In genomic region chr17:75144816-75145511, GRCh38 we compare ENCODE assay signal across 22 cellular contexts. TPM values are rescaled to one million over a fixed set of nuclear protein-coding genes. Genes with fewer than 3 reads are reported as not detected.
DNase-seq lines count a peak whose midpoint lies in the region; ATAC-seq, FAIRE-seq and TF ChIP-seq lines count a peak whose summit lies in the region.
"Had no signal": no experiment of that assay in that cellular context is flagged by ENCODE, and none has a peak within 500 bp of the region (broad histone marks: within the 10 kb centered on the region; RNA-seq: fewer than 3 reads in every experiment).

No MANE protein-coding gene starts in this region.

- H3K36me3 ChIP-seq in HepG2 (replicated peaks in 1 of 2; ENCODE audit: control insufficient read depth in 1 of 2, insufficient read depth in 2 of 2, low read length in 2 of 2), result peaks cover 42 to 84% of the 10 kb centered on the region in 2 experiments
- peaks cover 19% of the 10 kb centered on the region for H3K36me3 ChIP-seq in CD8-positive, alpha-beta T cell (ENCODE audit: insufficient read depth, low read length)

- H3K27ac Mint-ChIP-seq in activated naive CD8-positive, alpha-beta T cell treated with anti-CD3 and anti-CD28 coated beads, Interleukin-2, amount 10 ng/mL, durations not matched to agents 7 days and 5 days, result no peak overlapping the region
- no peak overlapping the region for H3K27ac Mint-ChIP-seq in activated naive CD8-positive, alpha-beta T cell treated with anti-CD3 and anti-CD28 coated beads, Interleukin-2, amount 50 U/mL, for 24 hours
- no peak overlapping the region for H3K27ac Mint-ChIP-seq in CD8-positive, alpha-beta T cell
- H3K27ac Mint-ChIP-seq: endodermal cell; stimulated activated naive B cell treated with anti-CD40 and anti-IgM and Interleukin-4, amounts not matched to agents 10 μg/mL and 1 μg/mL and 100 μg/mL, for 72 hours had no signal

- no peak overlapping the region for H3K4me3 Mint-ChIP-seq in activated naive CD8-positive, alpha-beta T cell treated with anti-CD3 and anti-CD28 coated beads, Interleukin-2, amount 10 ng/mL, durations not matched to agents 7 days and 5 days
- H3K4me3 Mint-ChIP-seq in activated naive CD8-positive, alpha-beta T cell treated with anti-CD3 and anti-CD28 coated beads, Interleukin-2, amount 50 U/mL, for 24 hours, result no peak overlapping the region
- H3K4me3 Mint-ChIP-seq in CD8-positive, alpha-beta T cell, result no peak overlapping the region
- H3K4me3 Mint-ChIP-seq: endodermal cell; natural killer cell treated with Interleukin-12 subunit alpha and Interleukin-12 subunit beta and Interleukin-15 and Interleukin-18, amount 100 ng/mL, for 72 hours; stimulated activated naive B cell treated with anti-CD40 and anti-IgM and Interleukin-4, amounts not matched to agents 10 μg/mL and 1 μg/mL and 100 μg/mL, for 72 hours; T-helper 1 cell treated with Interleukin-12 subunit alpha and Interleukin-12 subunit beta and Interleukin-4 antibody, amounts not matched to agents 30 μg/mL and 1 μg/mL, for 36 hours had no signal

- DNase-seq in activated naive CD8-positive, alpha-beta T cell treated with anti-CD3 and anti-CD28 coated beads, Interleukin-2, amount 10 ng/mL, durations not matched to agents 7 days and 5 days, result peak; percentile 5
- no peak for DNase-seq in activated naive CD8-positive, alpha-beta T cell treated with anti-CD3 and anti-CD28 coated beads, Interleukin-2, amount 50 U/mL, for 24 hours
- DNase-seq in HepG2 (ENCODE audit: low spot score), result no peak
- no peak for DNase-seq in ureter (ENCODE audit: low spot score)
- DNase-seq in CD8-positive, alpha-beta T cell, result no peak
- DNase-seq: endodermal cell; HCEC 1CT; Karpas-422; midbrain; NCI-H187; NCI-H226; PC-3; stimulated activated naive B cell treated with anti-CD40 and anti-IgM and Interleukin-4, amounts not matched to agents 10 μg/mL and 1 μg/mL and 100 μg/mL, for 72 hours; testis had no signal

- no peaks in the 10 kb centered on the region for H3K9me3 ChIP-seq in HepG2 (ENCODE audit: low read length)
- no peaks in the 10 kb centered on the region for H3K9me3 ChIP-seq in CD8-positive, alpha-beta T cell (ENCODE audit: low read length)
- H3K9me3 ChIP-seq: body of pancreas, testis had no signal

- BruUV-seq in HepG2 (replicated peaks; lab: Mats Ljungman, UMichigan), result no TSS peak

- no peak overlapping the region for H3K4me3 ChIP-seq in HepG2 (replicated peaks in 1 of 3; ENCODE audit: insufficient read depth in 1 of 3, low read depth in 2 of 3, low read length in 3 of 3)
- H3K4me3 ChIP-seq in CD8-positive, alpha-beta T cell (ENCODE audit: low read depth, low read length), result no peak overlapping the region
- H3K4me3 ChIP-seq: body of pancreas, testis had no signal

- intact Hi-C loops in HepG2 (cut with micrococcal nuclease; ENCODE audit: unreplicated experiment), result no loop called here
- intact Hi-C loops in CD8-positive, alpha-beta T cell (cut with DNase I, micrococcal nuclease), result no loop called here

- H3K27me3 ChIP-seq in HepG2 (ENCODE audit: control insufficient read depth in 1 of 2, insufficient read depth in 2 of 2, low read length in 2 of 2), result no peaks in the 10 kb centered on the region
- no peaks in the 10 kb centered on the region for H3K27me3 ChIP-seq in CD8-positive, alpha-beta T cell (ENCODE audit: insufficient read depth, low read length)
- H3K27me3 ChIP-seq: body of pancreas, testis had no signal

- no peak overlapping the region for H3K27ac ChIP-seq in HepG2 (ENCODE audit: extremely low read length, insufficient read depth, low read length)
- no peak overlapping the region for H3K27ac ChIP-seq in CD8-positive, alpha-beta T cell (ENCODE audit: low read depth, low read length)
- H3K27ac ChIP-seq: body of pancreas, C4-2B, testis had no signal

- H3K27me3 Mint-ChIP-seq in activated naive CD8-positive, alpha-beta T cell treated with anti-CD3 and anti-CD28 coated beads, Interleukin-2, amount 10 ng/mL, durations not matched to agents 7 days and 5 days, result no peaks in the 10 kb centered on the region
- no peaks in the 10 kb centered on the region for H3K27me3 Mint-ChIP-seq in activated naive CD8-positive, alpha-beta T cell treated with anti-CD3 and anti-CD28 coated beads, Interleukin-2, amount 50 U/mL, for 24 hours
- no peaks in the 10 kb centered on the region for H3K27me3 Mint-ChIP-seq in CD8-positive, alpha-beta T cell (ENCODE audit: low read depth)
- H3K27me3 Mint-ChIP-seq: natural killer cell treated with Interleukin-12 subunit alpha and Interleukin-12 subunit beta and Interleukin-15 and Interleukin-18, amount 100 ng/mL, for 72 hours; stimulated activated naive B cell treated with anti-CD40 and anti-IgM and Interleukin-4, amounts not matched to agents 10 μg/mL and 1 μg/mL and 100 μg/mL, for 72 hours had no signal

- FAIRE-seq in HepG2 (lab: Jason Lieb, UNC), result no peak
- FAIRE-seq: colon, GM18507 had no signal

- H3K9me3 Mint-ChIP-seq in activated naive CD8-positive, alpha-beta T cell treated with anti-CD3 and anti-CD28 coated beads, Interleukin-2, amount 10 ng/mL, durations not matched to agents 7 days and 5 days, result no peaks in the 10 kb centered on the region
- H3K9me3 Mint-ChIP-seq in activated naive CD8-positive, alpha-beta T cell treated with anti-CD3 and anti-CD28 coated beads, Interleukin-2, amount 50 U/mL, for 24 hours, result no peaks in the 10 kb centered on the region
- no peaks in the 10 kb centered on the region for H3K9me3 Mint-ChIP-seq in CD8-positive, alpha-beta T cell
- H3K9me3 Mint-ChIP-seq: activated naive CD4-positive, alpha-beta T cell treated with anti-CD3 and anti-CD28 coated beads, Interleukin-2, amount 50 U/mL, for 72 hours; endodermal cell; natural killer cell treated with Interleukin-12 subunit alpha and Interleukin-12 subunit beta and Interleukin-15 and Interleukin-18, amount 100 ng/mL, for 72 hours; stimulated activated naive B cell treated with anti-CD40 and anti-IgM and Interleukin-4, amounts not matched to agents 10 μg/mL and 1 μg/mL and 100 μg/mL, for 72 hours; T-helper 1 cell treated with Interleukin-12 subunit alpha and Interleukin-12 subunit beta and Interleukin-4 antibody, amounts not matched to agents 30 μg/mL and 1 μg/mL, for 36 hours had no signal

- TF ChIP-seq POLR2A in HepG2 (IDR thresholded peaks at IDR 0.05; ENCODE audit: insufficient read depth in 1 of 2, low read depth in 2 of 2, low read length in 2 of 2), result no peak

- H3K4me2 ChIP-seq in HepG2 (ENCODE audit: low read depth, low read length), result no peak overlapping the region

- no peak overlapping the region for H2AFZ ChIP-seq in HepG2 (ENCODE audit: low read length)

- H4K20me1 ChIP-seq in HepG2 (ENCODE audit: insufficient read depth, low read length), result no peaks in the 10 kb centered on the region

- TF ChIP-seq RAD21 in HepG2 (CRISPR knock-in tag; IDR thresholded peaks at IDR 0.05), result no peak

- H3K4me1 Mint-ChIP-seq in activated naive CD8-positive, alpha-beta T cell treated with anti-CD3 and anti-CD28 coated beads, Interleukin-2, amount 10 ng/mL, durations not matched to agents 7 days and 5 days, result peaks cover 26% of the 10 kb centered on the region
- H3K4me1 Mint-ChIP-seq in activated naive CD8-positive, alpha-beta T cell treated with anti-CD3 and anti-CD28 coated beads, Interleukin-2, amount 50 U/mL, for 24 hours, result peaks cover 16% of the 10 kb centered on the region
- H3K4me1 Mint-ChIP-seq in CD8-positive, alpha-beta T cell (ENCODE audit: low read depth), result peaks cover 12% of the 10 kb centered on the region
- H3K4me1 Mint-ChIP-seq: endodermal cell had no signal

- H3K36me3 Mint-ChIP-seq in activated naive CD8-positive, alpha-beta T cell treated with anti-CD3 and anti-CD28 coated beads, Interleukin-2, amount 10 ng/mL, durations not matched to agents 7 days and 5 days, result peaks cover 52% of the 10 kb centered on the region
- H3K36me3 Mint-ChIP-seq in activated naive CD8-positive, alpha-beta T cell treated with anti-CD3 and anti-CD28 coated beads, Interleukin-2, amount 50 U/mL, for 24 hours (ENCODE audit: low read depth), result peaks cover 63% of the 10 kb centered on the region
- peaks cover 51% of the 10 kb centered on the region for H3K36me3 Mint-ChIP-seq in CD8-positive, alpha-beta T cell

- no peak for ATAC-seq in activated naive CD8-positive, alpha-beta T cell treated with anti-CD3 and anti-CD28 coated beads, Interleukin-2, amount 10 ng/mL, durations not matched to agents 7 days and 5 days (ENCODE audit: low read depth)
- no peak for ATAC-seq in activated naive CD8-positive, alpha-beta T cell treated with anti-CD3 and anti-CD28 coated beads, Interleukin-2, amount 50 U/mL, for 24 hours
- no peak for ATAC-seq in HepG2
- no peak for ATAC-seq in activated CD4-positive, CD25-positive, alpha-beta regulatory T cell treated with anti-CD3 and anti-CD28 coated beads, Interleukin-2, amount 50 U/mL, for 24 hours
- ATAC-seq in CD8-positive, alpha-beta T cell, result no peak
- ATAC-seq: body of pancreas; natural killer cell treated with Interleukin-12 subunit alpha and Interleukin-12 subunit beta and Interleukin-15 and Interleukin-18, amount 100 ng/mL, for 72 hours; PC-3; stimulated activated naive B cell treated with anti-CD40 and anti-IgM and Interleukin-4, amounts not matched to agents 10 μg/mL and 1 μg/mL and 100 μg/mL, for 72 hours had no signal

- TF ChIP-seq EP300 in HepG2 (IDR thresholded peaks at IDR 0.05; ENCODE audit: low read depth in 2 of 2, low read length in 2 of 2) (no peak), HepG2 (CRISPR knock-in tag; IDR thresholded peaks at IDR 0.05; ENCODE audit: borderline replicate concordance) (no peak)

- H3K79me2 ChIP-seq in HepG2 (ENCODE audit: insufficient read depth, low read length), result peaks cover 15% of the 10 kb centered on the region

- no peak overlapping the region for H3K9ac ChIP-seq in HepG2 (ENCODE audit: insufficient read depth, low read depth, low read length)

- peaks cover 14% of the 10 kb centered on the region for H3K4me1 ChIP-seq in HepG2 (ENCODE audit: insufficient read depth, low read length)
- peaks cover 15% of the 10 kb centered on the region for H3K4me1 ChIP-seq in CD8-positive, alpha-beta T cell (ENCODE audit: insufficient read depth, low read length)

- 96% methylated on average over 11 of the region's 11 CpGs for WGBS in HepG2 (ENCODE audit: low lambda C conversion rate)

- CTCF ChIA-PET in HepG2 (lab: Yijun Ruan, JAX; ENCODE audit: low intra/inter-chr PET ratio, low total read pairs), result no interaction called here
- CTCF ChIA-PET in CD8-positive, alpha-beta T cell (lab: Charles Lee), result interaction anchor here (0.7 to 2.0 kb wide), 6 partner anchors 12 to 187 kb away, joined by 3 to 7 read pairs (median 5); no protein-coding TSS in a partner anchor

- no peak for TF ChIP-seq CTCF in HepG2 (CRISPR knock-in tag; IDR thresholded peaks at IDR 0.05)
- no peak for TF ChIP-seq CTCF in CD8-positive, alpha-beta T cell (IDR thresholded peaks at IDR 0.05)

- POLR2A ChIA-PET in activated naive CD8-positive, alpha-beta T cell treated with anti-CD3 and anti-CD28 coated beads, Interleukin-2, amount 10 ng/mL, durations not matched to agents 7 days and 5 days (lab: Charles Lee), result interaction anchor here (0.7 to 3.1 kb wide), 6 partner anchors 9 to 635 kb away, joined by 3 to 17 read pairs (median 4); partner anchors contain the start of genes JPT1 and NT5C
- POLR2A ChIA-PET in HepG2 (lab: Yijun Ruan, JAX), result interaction anchor here (1.3 to 1.8 kb wide), 2 partner anchors 10 to 13 kb away, joined by 5 to 6 read pairs; partner anchors contain the start of genes JPT1 and NT5C
- POLR2A ChIA-PET in CD8-positive, alpha-beta T cell (lab: Charles Lee), result no interaction called here

- in situ Hi-C loops in HepG2 (cut with HindIII; ENCODE audit: extremely low pct_ligation_motif_present, low pct_unique_long_range_greater_than_20kb), result no loop called here

RNA-seq across cellular contexts. Expression of gene JPT1, which starts 9.3 kb away (rescaled TPM):
- total RNA-seq in activated naive CD8-positive, alpha-beta T cell treated with anti-CD3 and anti-CD28 coated beads, Interleukin-2, amount 10 ng/mL, durations not matched to agents 7 days and 5 days, result 100 to 1,000 TPM; 194 to 213 TPM
- total RNA-seq in HepG2 (2016; rRNA removed; fragmentation: Illumina TruSeq; extraction: Trizol) (237 and 256 TPM in 2 replicates), ureter (93.9 TPM)
- total RNA-seq in HepG2 (2016; cell fraction: cytosol; rRNA removed; fragmentation: Illumina TruSeq; extraction: Trizol; ENCODE audit: low read depth), result 86.3 and 92.6 TPM in 2 replicates
- total RNA-seq in HepG2 (2016; cell fraction: insoluble cytoplasmic fraction; rRNA removed; fragmentation: Illumina TruSeq; extraction: Trizol), result 209 and 270 TPM in 2 replicates
- 67.0 and 88.4 TPM in 2 replicates for total RNA-seq in HepG2 (2016; cell fraction: membrane; rRNA removed; fragmentation: Illumina TruSeq; extraction: Trizol)
- total RNA-seq in HepG2 (2016; cell fraction: nucleus; rRNA removed; fragmentation: Illumina TruSeq; extraction: Trizol), result 98.2 and 106 TPM in 2 replicates
- polyA plus RNA-seq in HepG2 (2011; rRNA removed), result 32.1 and 43.3 TPM in 2 replicates
- 92.3 and 100 TPM in 2 replicates for polyA plus RNA-seq in HepG2 (2011; cell fraction: cytosol; rRNA removed)
- 38.5 and 41.1 TPM in 2 replicates for polyA plus RNA-seq in HepG2 (2011; cell fraction: nucleus; rRNA removed)
- polyA plus RNA-seq in HepG2 (2012), result 103 and 127 TPM in 2 replicates
- 83.0 and 101 TPM in 2 replicates for polyA plus RNA-seq in HepG2 (2016; cell fraction: cytosol; fragmentation: Illumina TruSeq; extraction: Trizol; ENCODE audit: low read depth)
- 221 and 271 TPM in 2 replicates for polyA plus RNA-seq in HepG2 (2016; cell fraction: insoluble cytoplasmic fraction; fragmentation: Illumina TruSeq; extraction: Trizol; ENCODE audit: low read depth)
- 58.3 and 84.5 TPM in 2 replicates for polyA plus RNA-seq in HepG2 (2016; cell fraction: membrane; fragmentation: Illumina TruSeq; extraction: Trizol; ENCODE audit: low read depth)
- 169 and 181 TPM in 2 replicates for polyA plus RNA-seq in HepG2 (2016; cell fraction: nucleus; fragmentation: Illumina TruSeq; extraction: Trizol; ENCODE audit: insufficient read depth, low read depth)
- 28.4 and 46.4 TPM in 2 replicates for polyA minus RNA-seq in HepG2 (2011; rRNA and poly(A)+ RNA removed; ENCODE audit: low replicate concordance)
- 50.6 and 65.7 TPM in 2 replicates for polyA minus RNA-seq in HepG2 (2011; cell fraction: cytosol; rRNA and poly(A)+ RNA removed)
- 30.4 and 32.2 TPM in 2 replicates for polyA minus RNA-seq in HepG2 (2011; cell fraction: nucleus; rRNA and poly(A)+ RNA removed)
- 10 to 100 TPM; 15.1 to 17.3 TPM for total RNA-seq in CD8-positive, alpha-beta T cell

RNA-seq across cellular contexts. Expression of gene NT5C, which starts 13.4 kb away (rescaled TPM):
- total RNA-seq in activated naive CD8-positive, alpha-beta T cell treated with anti-CD3 and anti-CD28 coated beads, Interleukin-2, amount 10 ng/mL, durations not matched to agents 7 days and 5 days, result 10 to 100 TPM; 69.9 to 70.8 TPM
- total RNA-seq in HepG2 (2016; rRNA removed; fragmentation: Illumina TruSeq; extraction: Trizol), result 31.4 and 48.6 TPM in 2 replicates
- 21.9 and 22.5 TPM in 2 replicates for total RNA-seq in HepG2 (2016; cell fraction: cytosol; rRNA removed; fragmentation: Illumina TruSeq; extraction: Trizol; ENCODE audit: low read depth)
- 34.5 and 55.6 TPM in 2 replicates for total RNA-seq in HepG2 (2016; cell fraction: insoluble cytoplasmic fraction; rRNA removed; fragmentation: Illumina TruSeq; extraction: Trizol)
- 26.2 and 30.0 TPM in 2 replicates for total RNA-seq in HepG2 (2016; cell fraction: membrane; rRNA removed; fragmentation: Illumina TruSeq; extraction: Trizol)
- 41.8 and 49.7 TPM in 2 replicates for total RNA-seq in HepG2 (2016; cell fraction: nucleus; rRNA removed; fragmentation: Illumina TruSeq; extraction: Trizol)
- 42.8 and 42.9 TPM in 2 replicates for polyA plus RNA-seq in HepG2 (2011; rRNA removed)
- 24.5 and 47.2 TPM in 2 replicates for polyA plus RNA-seq in HepG2 (2011; cell fraction: cytosol; rRNA removed)
- 143 and 153 TPM in 2 replicates for polyA plus RNA-seq in HepG2 (2011; cell fraction: nucleus; rRNA removed)
- polyA plus RNA-seq in HepG2 (2012), result 22.5 and 24.0 TPM in 2 replicates
- 20.3 and 23.1 TPM in 2 replicates for polyA plus RNA-seq in HepG2 (2016; cell fraction: cytosol; fragmentation: Illumina TruSeq; extraction: Trizol; ENCODE audit: low read depth)
- polyA plus RNA-seq in HepG2 (2016; cell fraction: insoluble cytoplasmic fraction; fragmentation: Illumina TruSeq; extraction: Trizol; ENCODE audit: low read depth), result 30.7 and 32.5 TPM in 2 replicates
- 20.1 and 23.2 TPM in 2 replicates for polyA plus RNA-seq in HepG2 (2016; cell fraction: membrane; fragmentation: Illumina TruSeq; extraction: Trizol; ENCODE audit: low read depth)
- polyA plus RNA-seq in HepG2 (2016; cell fraction: nucleus; fragmentation: Illumina TruSeq; extraction: Trizol; ENCODE audit: insufficient read depth, low read depth), result 95.9 and 100 TPM in 2 replicates
- 14.0 and 27.7 TPM in 2 replicates for polyA minus RNA-seq in HepG2 (2011; rRNA and poly(A)+ RNA removed; ENCODE audit: low replicate concordance)
- 5.2 and 5.9 TPM in 2 replicates for polyA minus RNA-seq in HepG2 (2011; cell fraction: cytosol; rRNA and poly(A)+ RNA removed)
- 21.5 and 23.6 TPM in 2 replicates for polyA minus RNA-seq in HepG2 (2011; cell fraction: nucleus; rRNA and poly(A)+ RNA removed)
- total RNA-seq in ureter, result 81.6 TPM
- 10 to 100 TPM; 19.3 to 20.4 TPM for total RNA-seq in CD8-positive, alpha-beta T cell

RNA-seq across cellular contexts. Expression of gene ARMC7, which starts 35.2 kb away (rescaled TPM):
- total RNA-seq in activated naive CD8-positive, alpha-beta T cell treated with anti-CD3 and anti-CD28 coated beads, Interleukin-2, amount 10 ng/mL, durations not matched to agents 7 days and 5 days, result 10 to 100 TPM; 16.2 to 17.6 TPM
- 4.2 and 4.4 TPM in 2 replicates for total RNA-seq in HepG2 (2016; rRNA removed; fragmentation: Illumina TruSeq; extraction: Trizol)
- total RNA-seq in HepG2 (2016; cell fraction: cytosol; rRNA removed; fragmentation: Illumina TruSeq; extraction: Trizol; ENCODE audit: low read depth), result 1.8 TPM in 2 replicates
- total RNA-seq in HepG2 (2016; cell fraction: insoluble cytoplasmic fraction; rRNA removed; fragmentation: Illumina TruSeq; extraction: Trizol), result 4.1 and 4.5 TPM in 2 replicates
- 3.8 and 4.0 TPM in 2 replicates for total RNA-seq in HepG2 (2016; cell fraction: membrane; rRNA removed; fragmentation: Illumina TruSeq; extraction: Trizol)
- 3.8 and 3.9 TPM in 2 replicates for total RNA-seq in HepG2 (2016; cell fraction: nucleus; rRNA removed; fragmentation: Illumina TruSeq; extraction: Trizol)
- polyA plus RNA-seq in HepG2 (2011; rRNA removed), result 3.9 and 5.1 TPM in 2 replicates
- polyA plus RNA-seq in HepG2 (2011; cell fraction: cytosol; rRNA removed), result 4.8 TPM in 2 replicates
- polyA plus RNA-seq in HepG2 (2011; cell fraction: nucleus; rRNA removed), result 6.2 and 6.9 TPM in 2 replicates
- polyA plus RNA-seq in HepG2 (2012), result 6.6 and 10.2 TPM in 2 replicates
- polyA plus RNA-seq in HepG2 (2016; cell fraction: cytosol; fragmentation: Illumina TruSeq; extraction: Trizol; ENCODE audit: low read depth), result 2.1 and 2.2 TPM in 2 replicates
- polyA plus RNA-seq in HepG2 (2016; cell fraction: insoluble cytoplasmic fraction; fragmentation: Illumina TruSeq; extraction: Trizol; ENCODE audit: low read depth), result 8.6 and 11.0 TPM in 2 replicates
- polyA plus RNA-seq in HepG2 (2016; cell fraction: membrane; fragmentation: Illumina TruSeq; extraction: Trizol; ENCODE audit: low read depth), result 4.0 and 4.8 TPM in 2 replicates
- 7.7 and 8.7 TPM in 2 replicates for polyA plus RNA-seq in HepG2 (2016; cell fraction: nucleus; fragmentation: Illumina TruSeq; extraction: Trizol; ENCODE audit: insufficient read depth, low read depth)
- polyA minus RNA-seq in HepG2 (2011; rRNA and poly(A)+ RNA removed; ENCODE audit: low replicate concordance), result 9.1 and 17.2 TPM in 2 replicates
- 4.5 and 4.6 TPM in 2 replicates for polyA minus RNA-seq in HepG2 (2011; cell fraction: cytosol; rRNA and poly(A)+ RNA removed)
- 7.9 and 8.1 TPM in 2 replicates for polyA minus RNA-seq in HepG2 (2011; cell fraction: nucleus; rRNA and poly(A)+ RNA removed)
- 13.8 TPM for total RNA-seq in ureter
- 1 to 10 TPM; 2.0 to 3.0 TPM for total RNA-seq in CD8-positive, alpha-beta T cell

RNA-seq across cellular contexts. Expression of gene SUMO2, which starts 37.8 kb away (rescaled TPM):
- total RNA-seq in activated naive CD8-positive, alpha-beta T cell treated with anti-CD3 and anti-CD28 coated beads, Interleukin-2, amount 10 ng/mL, durations not matched to agents 7 days and 5 days, result 100 to 1,000 TPM; 470 to 500 TPM
- total RNA-seq in HepG2 (2016; rRNA removed; fragmentation: Illumina TruSeq; extraction: Trizol) (553 and 842 TPM in 2 replicates), ureter (326 TPM)
- 162 and 178 TPM in 2 replicates for total RNA-seq in HepG2 (2016; cell fraction: cytosol; rRNA removed; fragmentation: Illumina TruSeq; extraction: Trizol; ENCODE audit: low read depth)
- total RNA-seq in HepG2 (2016; cell fraction: insoluble cytoplasmic fraction; rRNA removed; fragmentation: Illumina TruSeq; extraction: Trizol), result 553 and 885 TPM in 2 replicates
- 469 and 483 TPM in 2 replicates for total RNA-seq in HepG2 (2016; cell fraction: membrane; rRNA removed; fragmentation: Illumina TruSeq; extraction: Trizol)
- 195 and 213 TPM in 2 replicates for total RNA-seq in HepG2 (2016; cell fraction: nucleus; rRNA removed; fragmentation: Illumina TruSeq; extraction: Trizol)
- polyA plus RNA-seq in HepG2 (2011; rRNA removed), result 252 and 337 TPM in 2 replicates
- 69.8 and 103 TPM in 2 replicates for polyA plus RNA-seq in HepG2 (2011; cell fraction: cytosol; rRNA removed)
- 25.8 and 30.1 TPM in 2 replicates for polyA plus RNA-seq in HepG2 (2011; cell fraction: nucleus; rRNA removed)
- polyA plus RNA-seq in HepG2 (2012), result 289 and 643 TPM in 2 replicates
- polyA plus RNA-seq in HepG2 (2016; cell fraction: cytosol; fragmentation: Illumina TruSeq; extraction: Trizol; ENCODE audit: low read depth), result 377 and 391 TPM in 2 replicates
- 1,249 and 1,398 TPM in 2 replicates for polyA plus RNA-seq in HepG2 (2016; cell fraction: insoluble cytoplasmic fraction; fragmentation: Illumina TruSeq; extraction: Trizol; ENCODE audit: low read depth)
- 612 and 621 TPM in 2 replicates for polyA plus RNA-seq in HepG2 (2016; cell fraction: membrane; fragmentation: Illumina TruSeq; extraction: Trizol; ENCODE audit: low read depth)
- polyA plus RNA-seq in HepG2 (2016; cell fraction: nucleus; fragmentation: Illumina TruSeq; extraction: Trizol; ENCODE audit: insufficient read depth, low read depth), result 448 and 485 TPM in 2 replicates
- 78.7 and 95.4 TPM in 2 replicates for polyA minus RNA-seq in HepG2 (2011; rRNA and poly(A)+ RNA removed; ENCODE audit: low replicate concordance)
- 255 and 261 TPM in 2 replicates for polyA minus RNA-seq in HepG2 (2011; cell fraction: cytosol; rRNA and poly(A)+ RNA removed)
- 42.5 and 63.9 TPM in 2 replicates for polyA minus RNA-seq in HepG2 (2011; cell fraction: nucleus; rRNA and poly(A)+ RNA removed)
- total RNA-seq in CD8-positive, alpha-beta T cell, result 100 to 1,000 TPM; 192 to 203 TPM

RNA-seq across cellular contexts. Expression of gene SLC16A5, which starts 57.2 kb away (rescaled TPM):
- total RNA-seq in activated naive CD8-positive, alpha-beta T cell treated with anti-CD3 and anti-CD28 coated beads, Interleukin-2, amount 10 ng/mL, durations not matched to agents 7 days and 5 days, result 10 to 100 TPM in 1 of 2 experiments, 1 to 10 TPM in 1; 9.1 to 11.0 TPM
- total RNA-seq in HepG2 (2016; rRNA removed; fragmentation: Illumina TruSeq; extraction: Trizol) (0.42 and 0.69 TPM in 2 replicates), ureter (77.7 TPM)
- total RNA-seq in HepG2 (2016; cell fraction: cytosol; rRNA removed; fragmentation: Illumina TruSeq; extraction: Trizol; ENCODE audit: low read depth), result 0.20 TPM in 1 of 2 replicates, not detected in the other
- 0.18 and 0.41 TPM in 2 replicates for total RNA-seq in HepG2 (2016; cell fraction: insoluble cytoplasmic fraction; rRNA removed; fragmentation: Illumina TruSeq; extraction: Trizol)
- total RNA-seq in HepG2 (2016; cell fraction: membrane; rRNA removed; fragmentation: Illumina TruSeq; extraction: Trizol), result 0.41 and 0.56 TPM in 2 replicates
- total RNA-seq in HepG2 (2016; cell fraction: nucleus; rRNA removed; fragmentation: Illumina TruSeq; extraction: Trizol), result 0.50 and 0.63 TPM in 2 replicates
- 5.6 and 10.9 TPM in 2 replicates for polyA plus RNA-seq in HepG2 (2011; rRNA removed)
- polyA plus RNA-seq in HepG2 (2011; cell fraction: cytosol; rRNA removed), result 5.4 and 6.9 TPM in 2 replicates
- polyA plus RNA-seq in HepG2 (2011; cell fraction: nucleus; rRNA removed), result 29.9 and 34.7 TPM in 2 replicates
- 2.2 and 2.9 TPM in 2 replicates for polyA plus RNA-seq in HepG2 (2012)
- 0.05 and 0.19 TPM in 2 replicates for polyA plus RNA-seq in HepG2 (2016; cell fraction: cytosol; fragmentation: Illumina TruSeq; extraction: Trizol; ENCODE audit: low read depth)
- 0.27 and 0.41 TPM in 2 replicates for polyA plus RNA-seq in HepG2 (2016; cell fraction: insoluble cytoplasmic fraction; fragmentation: Illumina TruSeq; extraction: Trizol; ENCODE audit: low read depth)
- polyA plus RNA-seq in HepG2 (2016; cell fraction: membrane; fragmentation: Illumina TruSeq; extraction: Trizol; ENCODE audit: low read depth), result 0.14 and 0.18 TPM in 2 replicates
- polyA plus RNA-seq in HepG2 (2016; cell fraction: nucleus; fragmentation: Illumina TruSeq; extraction: Trizol; ENCODE audit: insufficient read depth, low read depth), result 0.77 and 1.00 TPM in 2 replicates
- polyA minus RNA-seq in HepG2 (2011; rRNA and poly(A)+ RNA removed; ENCODE audit: low replicate concordance), result 20.1 and 31.6 TPM in 2 replicates
- 4.4 and 5.7 TPM in 2 replicates for polyA minus RNA-seq in HepG2 (2011; cell fraction: cytosol; rRNA and poly(A)+ RNA removed)
- polyA minus RNA-seq in HepG2 (2011; cell fraction: nucleus; rRNA and poly(A)+ RNA removed), result 7.1 and 7.5 TPM in 2 replicates
- 1 to 10 TPM; 2.9 to 3.6 TPM for total RNA-seq in CD8-positive, alpha-beta T cell
